Comparison of ENCODE assay signal across 1 cellular context in the genomic region with DNA sequence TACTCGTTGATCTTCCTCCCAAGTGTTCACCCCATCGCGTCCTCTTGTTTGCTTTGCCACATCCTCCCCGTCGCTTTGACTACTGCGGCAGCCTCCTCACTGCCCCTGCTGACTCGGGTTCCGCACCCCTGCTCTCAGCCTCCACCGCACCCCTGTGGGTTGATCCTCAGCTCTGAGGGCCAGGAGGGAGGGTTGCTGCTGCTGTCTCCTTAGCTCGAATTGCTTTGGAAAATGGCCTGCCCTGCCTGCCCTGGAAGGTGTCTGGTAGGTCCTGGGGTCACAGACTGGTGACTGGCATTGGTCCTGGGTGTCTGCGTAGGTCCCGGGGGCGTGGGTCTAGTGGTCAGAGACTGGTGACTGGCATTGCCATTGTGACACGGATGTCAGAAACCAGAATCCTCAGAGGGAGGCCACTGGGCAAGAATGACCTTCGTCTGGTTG.
TF ChIP-seq lines count a peak whose summit lies in the region.

No MANE protein-coding gene starts in this region.

TF ChIP-seq in H1, 55 proteins besides CTCF, POLR2A, EP300 and RAD21 (continued from another document):
- TF ChIP-seq E2F6 (IDR thresholded peaks at IDR 0.05) (no peak), TBP (IDR thresholded peaks at IDR 0.05; ENCODE audit: low read depth, low read length) (no peak), KDM1A (IDR thresholded peaks at IDR 0.05; ENCODE audit: borderline replicate concordance, low read length) (no peak), GTF2F1 (IDR thresholded peaks at IDR 0.05; ENCODE audit: borderline replicate concordance, low read depth, low read length) (no peak), SIRT6 (IDR thresholded peaks at IDR 0.05; ENCODE audit: low read length) (no peak), SIN3A (conservative IDR thresholded peaks at IDR 0.05 in 1 of 2, IDR thresholded peaks at IDR 0.05 in 1 of 2; ENCODE audit: low read depth in 1 of 2, low read length in 2 of 2) (no peak), MAFK (IDR thresholded peaks at IDR 0.05; ENCODE audit: low read depth, low read length) (no peak), CBX5 (IDR thresholded peaks at IDR 0.05; ENCODE audit: low read depth, low read length) (no peak), NANOG (IDR thresholded peaks at IDR 0.05; ENCODE audit: insufficient read depth, low read depth, low read length, poor library complexity, severe bottlenecking) (no peak), BACH1 (IDR thresholded peaks at IDR 0.05; ENCODE audit: low read length) (no peak), PHF8 (conservative IDR thresholded peaks at IDR 0.05; ENCODE audit: low read depth, low read length) (no peak)
- TF ChIP-seq, protein P1, sequence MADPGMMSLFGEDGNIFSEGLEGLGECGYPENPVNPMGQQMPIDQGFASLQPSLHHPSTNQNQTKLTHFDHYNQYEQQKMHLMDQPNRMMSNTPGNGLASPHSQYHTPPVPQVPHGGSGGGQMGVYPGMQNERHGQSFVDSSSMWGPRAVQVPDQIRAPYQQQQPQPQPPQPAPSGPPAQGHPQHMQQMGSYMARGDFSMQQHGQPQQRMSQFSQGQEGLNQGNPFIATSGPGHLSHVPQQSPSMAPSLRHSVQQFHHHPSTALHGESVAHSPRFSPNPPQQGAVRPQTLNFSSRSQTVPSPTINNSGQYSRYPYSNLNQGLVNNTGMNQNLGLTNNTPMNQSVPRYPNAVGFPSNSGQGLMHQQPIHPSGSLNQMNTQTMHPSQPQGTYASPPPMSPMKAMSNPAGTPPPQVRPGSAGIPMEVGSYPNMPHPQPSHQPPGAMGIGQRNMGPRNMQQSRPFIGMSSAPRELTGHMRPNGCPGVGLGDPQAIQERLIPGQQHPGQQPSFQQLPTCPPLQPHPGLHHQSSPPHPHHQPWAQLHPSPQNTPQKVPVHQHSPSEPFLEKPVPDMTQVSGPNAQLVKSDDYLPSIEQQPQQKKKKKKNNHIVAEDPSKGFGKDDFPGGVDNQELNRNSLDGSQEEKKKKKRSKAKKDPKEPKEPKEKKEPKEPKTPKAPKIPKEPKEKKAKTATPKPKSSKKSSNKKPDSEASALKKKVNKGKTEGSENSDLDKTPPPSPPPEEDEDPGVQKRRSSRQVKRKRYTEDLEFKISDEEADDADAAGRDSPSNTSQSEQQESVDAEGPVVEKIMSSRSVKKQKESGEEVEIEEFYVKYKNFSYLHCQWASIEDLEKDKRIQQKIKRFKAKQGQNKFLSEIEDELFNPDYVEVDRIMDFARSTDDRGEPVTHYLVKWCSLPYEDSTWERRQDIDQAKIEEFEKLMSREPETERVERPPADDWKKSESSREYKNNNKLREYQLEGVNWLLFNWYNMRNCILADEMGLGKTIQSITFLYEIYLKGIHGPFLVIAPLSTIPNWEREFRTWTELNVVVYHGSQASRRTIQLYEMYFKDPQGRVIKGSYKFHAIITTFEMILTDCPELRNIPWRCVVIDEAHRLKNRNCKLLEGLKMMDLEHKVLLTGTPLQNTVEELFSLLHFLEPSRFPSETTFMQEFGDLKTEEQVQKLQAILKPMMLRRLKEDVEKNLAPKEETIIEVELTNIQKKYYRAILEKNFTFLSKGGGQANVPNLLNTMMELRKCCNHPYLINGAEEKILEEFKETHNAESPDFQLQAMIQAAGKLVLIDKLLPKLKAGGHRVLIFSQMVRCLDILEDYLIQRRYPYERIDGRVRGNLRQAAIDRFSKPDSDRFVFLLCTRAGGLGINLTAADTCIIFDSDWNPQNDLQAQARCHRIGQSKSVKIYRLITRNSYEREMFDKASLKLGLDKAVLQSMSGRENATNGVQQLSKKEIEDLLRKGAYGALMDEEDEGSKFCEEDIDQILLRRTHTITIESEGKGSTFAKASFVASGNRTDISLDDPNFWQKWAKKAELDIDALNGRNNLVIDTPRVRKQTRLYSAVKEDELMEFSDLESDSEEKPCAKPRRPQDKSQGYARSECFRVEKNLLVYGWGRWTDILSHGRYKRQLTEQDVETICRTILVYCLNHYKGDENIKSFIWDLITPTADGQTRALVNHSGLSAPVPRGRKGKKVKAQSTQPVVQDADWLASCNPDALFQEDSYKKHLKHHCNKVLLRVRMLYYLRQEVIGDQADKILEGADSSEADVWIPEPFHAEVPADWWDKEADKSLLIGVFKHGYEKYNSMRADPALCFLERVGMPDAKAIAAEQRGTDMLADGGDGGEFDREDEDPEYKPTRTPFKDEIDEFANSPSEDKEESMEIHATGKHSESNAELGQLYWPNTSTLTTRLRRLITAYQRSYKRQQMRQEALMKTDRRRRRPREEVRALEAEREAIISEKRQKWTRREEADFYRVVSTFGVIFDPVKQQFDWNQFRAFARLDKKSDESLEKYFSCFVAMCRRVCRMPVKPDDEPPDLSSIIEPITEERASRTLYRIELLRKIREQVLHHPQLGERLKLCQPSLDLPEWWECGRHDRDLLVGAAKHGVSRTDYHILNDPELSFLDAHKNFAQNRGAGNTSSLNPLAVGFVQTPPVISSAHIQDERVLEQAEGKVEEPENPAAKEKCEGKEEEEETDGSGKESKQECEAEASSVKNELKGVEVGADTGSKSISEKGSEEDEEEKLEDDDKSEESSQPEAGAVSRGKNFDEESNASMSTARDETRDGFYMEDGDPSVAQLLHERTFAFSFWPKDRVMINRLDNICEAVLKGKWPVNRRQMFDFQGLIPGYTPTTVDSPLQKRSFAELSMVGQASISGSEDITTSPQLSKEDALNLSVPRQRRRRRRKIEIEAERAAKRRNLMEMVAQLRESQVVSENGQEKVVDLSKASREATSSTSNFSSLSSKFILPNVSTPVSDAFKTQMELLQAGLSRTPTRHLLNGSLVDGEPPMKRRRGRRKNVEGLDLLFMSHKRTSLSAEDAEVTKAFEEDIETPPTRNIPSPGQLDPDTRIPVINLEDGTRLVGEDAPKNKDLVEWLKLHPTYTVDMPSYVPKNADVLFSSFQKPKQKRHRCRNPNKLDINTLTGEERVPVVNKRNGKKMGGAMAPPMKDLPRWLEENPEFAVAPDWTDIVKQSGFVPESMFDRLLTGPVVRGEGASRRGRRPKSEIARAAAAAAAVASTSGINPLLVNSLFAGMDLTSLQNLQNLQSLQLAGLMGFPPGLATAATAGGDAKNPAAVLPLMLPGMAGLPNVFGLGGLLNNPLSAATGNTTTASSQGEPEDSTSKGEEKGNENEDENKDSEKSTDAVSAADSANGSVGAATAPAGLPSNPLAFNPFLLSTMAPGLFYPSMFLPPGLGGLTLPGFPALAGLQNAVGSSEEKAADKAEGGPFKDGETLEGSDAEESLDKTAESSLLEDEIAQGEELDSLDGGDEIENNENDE (IDR thresholded peaks at IDR 0.05; ENCODE audit: insufficient replicate concordance, low read length): no peak
TF ChIP-seq in H1: peak in this region for 0.
